In genomic region chr18:50695431-50696176, GRCh38 we compare ENCODE assay signal across 16 cellular contexts.
"Had no signal": no experiment of that assay in that cellular context is flagged by ENCODE, and none has a peak within 500 bp of the region (broad histone marks: within the 10 kb centered on the region; RNA-seq: fewer than 3 reads in every experiment).

No MANE protein-coding gene starts in this region.

- H3K4me1 ChIP-seq: breast epithelium, colonic mucosa, spleen, tibial nerve had no signal

- H3K36me3 Mint-ChIP-seq: activated CD4-positive, alpha-beta memory T cell treated with anti-CD3 and anti-CD28 coated beads for 36 hours; natural killer cell; stimulated activated memory B cell treated with anti-CD40 and anti-IgM and Interleukin-4, amounts not matched to agents 10 μg/mL and 1 μg/mL and 100 μg/mL, for 72 hours had no signal

- FAIRE-seq: endothelial cell of umbilical vein had no signal

- ATAC-seq: activated T-cell treated with anti-CD3 and anti-CD28 coated beads, Interleukin-2, amount 50 U/mL, for 4 hours; natural killer cell had no signal

- H3K27ac Mint-ChIP-seq: activated CD4-positive, alpha-beta memory T cell treated with anti-CD3 and anti-CD28 coated beads for 36 hours; natural killer cell had no signal

- H3K9me3 ChIP-seq: breast epithelium, colonic mucosa, spleen, tibial nerve had no signal

- H3K9me3 Mint-ChIP-seq: activated CD4-positive, alpha-beta memory T cell treated with anti-CD3 and anti-CD28 coated beads for 36 hours; activated T-cell treated with anti-CD3 and anti-CD28 coated beads, Interleukin-2, amount 50 U/mL, for 4 hours; natural killer cell; stimulated activated memory B cell treated with anti-CD40 and anti-IgM and Interleukin-4, amounts not matched to agents 10 μg/mL and 1 μg/mL and 100 μg/mL, for 72 hours had no signal

- H3K4me1 Mint-ChIP-seq: natural killer cell had no signal

- DNase-seq: activated CD4-positive, alpha-beta memory T cell treated with anti-CD3 and anti-CD28 coated beads for 36 hours; activated CD4-positive, alpha-beta T cell treated with anti-CD3 and anti-CD28 coated beads for 1 hour; activated gamma-delta T cell; activated T-cell treated with anti-CD3 and anti-CD28 coated beads, Interleukin-2, amount 50 U/mL, for 4 hours; aorta; colonic mucosa; foreskin melanocyte; hypothalamus; natural killer cell; spleen; stimulated activated CD4-positive, alpha-beta T cell treated with anti-CD3 and anti-CD28 coated beads, Interleukin-1b, Interleukin-23, amount 100 ng/mL, for 48 hours; SW 1271 had no signal

- H3K4me3 ChIP-seq: breast epithelium, colonic mucosa, spleen, tibial nerve had no signal

- H3K27ac ChIP-seq: breast epithelium, colonic mucosa, spleen, tibial nerve had no signal

- H3K4me3 Mint-ChIP-seq: activated CD4-positive, alpha-beta memory T cell treated with anti-CD3 and anti-CD28 coated beads for 36 hours; activated T-cell treated with anti-CD3 and anti-CD28 coated beads, Interleukin-2, amount 50 U/mL, for 4 hours; natural killer cell; stimulated activated memory B cell treated with anti-CD40 and anti-IgM and Interleukin-4, amounts not matched to agents 10 μg/mL and 1 μg/mL and 100 μg/mL, for 72 hours had no signal
